15 cellular contexts compared by ENCODE assay signal in genomic region chr5:77590347-77590746, GRCh38. TPM values are rescaled to one million over a fixed set of nuclear protein-coding genes. Genes with fewer than 3 reads are reported as not detected.
DNase-seq lines count a peak whose midpoint lies in the region; ATAC-seq lines count a peak whose summit lies in the region.
"Had no signal": no experiment of that assay in that cellular context is flagged by ENCODE, and none has a peak within 500 bp of the region (broad histone marks: within the 10 kb centered on the region; RNA-seq: fewer than 3 reads in every experiment).

No MANE protein-coding gene starts in this region.

- ATAC-seq in GM19328 (IDR thresholded peaks at IDR 0.05; ENCODE audit: unreplicated experiment) (peak; percentile 80), HG03342 (IDR thresholded peaks at IDR 0.05; ENCODE audit: unreplicated experiment) (peak; percentile 75), left lobe of liver (no peak)

- peak; percentile 11 for DNase-seq in COLO829 (ENCODE audit: low spot score)
- DNase-seq in SK-MEL-5 (ENCODE audit: low read depth, low spot score): peak; percentile 93
- no peak for DNase-seq in left lobe of liver (ENCODE audit: low spot score)
- no peak for DNase-seq in activated naive CD4-positive, alpha-beta T cell treated with Interleukin-2 at 50 U/mL for 16 hours
- no peak for DNase-seq in activated gamma-delta T cell (lab: John Stamatoyannopoulos, UW)
- DNase-seq in NCI-H1694 treated with DMSO at 0.1 percent for 48 hours (lab: John Stamatoyannopoulos, UW): no peak
- DNase-seq: foreskin fibroblast; nephron progenitor cell; NK-92 treated with Interleukin-12 subunit alpha and Interleukin-12 subunit beta, amount 100 ng/mL, for 24 hours; upper lobe of left lung had no signal

- in situ Hi-C loops in SK-MEL-5 (cut with HindIII; ENCODE audit: low pct_unique_long_range_greater_than_20kb, low sequenced_read_pairs): no loop called here

RNA-seq across cellular contexts. Expression of gene OTP, which starts 48.2 kb away (rescaled TPM):
- not detected in 2 replicates for total RNA-seq in SK-MEL-5 (2014; rRNA removed; shearing (Covaris generic))
- not detected in 2 replicates for polyA plus RNA-seq in SK-MEL-5 (2015; cell fraction: cytosol; rRNA removed)
- polyA plus RNA-seq in SK-MEL-5 (2015; cell fraction: nucleus; rRNA removed): not detected in 2 replicates
- not detected for total RNA-seq in left lobe of liver
- total RNA-seq: Daoy; dermis microvascular lymphatic vessel endothelial cell; T-helper 1 cell treated with Interleukin-12 subunit alpha and Interleukin-12 subunit beta and Interleukin-4 antibody, amounts not matched to agents 30 ng/mL and 1 ng/mL, for 36 hours; upper lobe of left lung had no signal

Comparison
In these comparisons a context has a peak if more than half of its experiments do, and no peak if none do; other contexts are left out.
1. DNase-seq: peak in COLO829 (single experiment) and SK-MEL-5 (single experiment); none in left lobe of liver (single experiment), activated naive CD4-positive, alpha-beta T cell treated with Interleukin-2 at 50 U/mL for 16 hours (single experiment), activated gamma-delta T cell (single experiment) and NCI-H1694 treated with DMSO at 0.1 percent for 48 hours (single experiment).